Comparison of ENCODE assay signal across 21 cellular contexts in the genomic region with DNA sequence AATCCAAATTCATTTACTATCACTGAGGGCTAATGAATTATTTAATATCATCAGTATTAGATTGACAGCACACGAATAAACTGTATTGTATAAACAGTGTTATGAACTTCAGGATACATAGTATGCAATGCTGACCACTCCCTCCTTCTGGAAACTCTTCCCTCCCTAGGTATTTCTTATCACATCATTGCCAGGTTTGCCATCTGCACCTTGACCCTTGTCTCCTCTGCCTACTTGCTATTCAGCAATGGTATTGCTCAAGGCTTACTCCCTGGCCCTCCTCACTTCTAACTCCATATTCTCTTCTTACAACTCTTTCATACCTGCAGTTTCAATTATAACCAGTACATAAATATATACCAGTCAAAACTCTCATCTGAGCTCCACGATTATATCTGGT. TPM values are rescaled to one million over a fixed set of nuclear protein-coding genes. Genes with fewer than 3 reads are reported as not detected.
DNase-seq lines count a peak whose midpoint lies in the region; ATAC-seq, FAIRE-seq and TF ChIP-seq lines count a peak whose summit lies in the region.
"Had no signal": no experiment of that assay in that cellular context is flagged by ENCODE, and none has a peak within 500 bp of the region (broad histone marks: within the 10 kb centered on the region; RNA-seq: fewer than 3 reads in every experiment).

No MANE protein-coding gene starts in this region.

- WGBS in hepatocyte (ENCODE audit: low lambda C conversion rate, missing lambda C conversion rate) = 94% methylated on average over 2 of the region's 2 CpGs
- WGBS in small intestine, 3 donors = 27 to 63% (median 55%) methylated on average over 2 of the region's 2 CpGs
- WGBS in upper lobe of left lung, 2 donors = 81 to 85% methylated on average over 2 of the region's 2 CpGs

- no peak overlapping the region for H3K4me3 ChIP-seq in hepatocyte
- no peak overlapping the region for H3K4me3 ChIP-seq in small intestine (ENCODE audit: low read depth in 1 of 2, low read length in 2 of 2)
- H3K4me3 ChIP-seq in upper lobe of left lung = no peak overlapping the region
- H3K4me3 ChIP-seq: A549 had no signal

- no peaks in the 10 kb centered on the region for H3K36me3 ChIP-seq in hepatocyte (replicated peaks; ENCODE audit: insufficient read depth, low read depth)
- H3K36me3 ChIP-seq in small intestine (ENCODE audit: control insufficient read depth in 2 of 2, insufficient read depth in 2 of 2, low read length in 2 of 2) = no peaks in the 10 kb centered on the region
- H3K36me3 ChIP-seq in upper lobe of left lung = peaks cover 0 to 3% (median 0%) of the 10 kb centered on the region in 4 donors

- no peak overlapping the region for H3K4me2 ChIP-seq in hepatocyte
- H3K4me2 ChIP-seq: A549 had no signal

- H3K27ac ChIP-seq in hepatocyte = peak overlapping the region; percentile 4
- peak overlapping the region in 1 of 2 donors; percentile 60 for H3K27ac ChIP-seq in small intestine (ENCODE audit: low read depth in 1 of 2, low read length in 1 of 2)
- no peak overlapping the region for H3K27ac ChIP-seq in upper lobe of left lung
- H3K27ac ChIP-seq: 22Rv1, A549, C4-2B had no signal

- FAIRE-seq in small intestine (lab: Jason Lieb, UNC) = no peak
- FAIRE-seq: A549, HTR-8/SVneo had no signal

- intact Hi-C loops in activated CD4-positive, alpha-beta T cell treated with anti-CD3 and anti-CD28 coated beads, Interleukin-2, amount 10 ng/mL, durations not matched to agents 24 days and 14 days (cut with micrococcal nuclease) = no loop called here

- no peak for ATAC-seq in HG03095 (IDR thresholded peaks at IDR 0.05; ENCODE audit: unreplicated experiment)
- ATAC-seq in upper lobe of left lung (ENCODE audit: low FRiP score in 2 of 2) = no peak
- ATAC-seq: A549, HCT116 had no signal

- H3K79me2 ChIP-seq in hepatocyte = no peaks in the 10 kb centered on the region

- no peak for TF ChIP-seq EP300 in upper lobe of left lung (IDR thresholded peaks at IDR 0.05)

- no peaks in the 10 kb centered on the region for H3K4me1 ChIP-seq in hepatocyte (ENCODE audit: insufficient read depth)
- no peaks in the 10 kb centered on the region for H3K4me1 ChIP-seq in small intestine (ENCODE audit: control insufficient read depth in 2 of 2, insufficient read depth in 1 of 2, low read depth in 1 of 2, low read length in 1 of 2)
- peaks cover 0 to 7% (median 0%) of the 10 kb centered on the region in 4 donors for H3K4me1 ChIP-seq in upper lobe of left lung
- H3K4me1 ChIP-seq: A549 had no signal

- H3K4me3 Mint-ChIP-seq in activated CD4-positive, alpha-beta T cell treated with anti-CD3 and anti-CD28 coated beads, Interleukin-2, amount 10 ng/mL, durations not matched to agents 24 days and 14 days = no peak overlapping the region
- H3K4me3 Mint-ChIP-seq: CD4-positive, alpha-beta memory T cell; HFFc6 had no signal

- TF ChIP-seq POLR2A in upper lobe of left lung (IDR thresholded peaks at IDR 0.05) = no peak

- H3K9me2 ChIP-seq in hepatocyte (replicated peaks; ENCODE audit: insufficient read depth) = no peaks in the 10 kb centered on the region

- H3K27ac Mint-ChIP-seq in activated CD4-positive, alpha-beta T cell treated with anti-CD3 and anti-CD28 coated beads, Interleukin-2, amount 10 ng/mL, durations not matched to agents 24 days and 14 days = no peak overlapping the region
- H3K27ac Mint-ChIP-seq: HFFc6 had no signal

- H3K9me3 Mint-ChIP-seq in activated CD4-positive, alpha-beta T cell treated with anti-CD3 and anti-CD28 coated beads, Interleukin-2, amount 10 ng/mL, durations not matched to agents 24 days and 14 days = no peaks in the 10 kb centered on the region
- H3K9me3 Mint-ChIP-seq: CD4-positive, alpha-beta memory T cell had no signal

- TF ChIP-seq CTCF in hepatocyte (IDR thresholded peaks at IDR 0.05; ENCODE audit: poor library complexity) (no peak), upper lobe of left lung (IDR thresholded peaks at IDR 0.05) (no peak)

- H4K20me1 ChIP-seq in hepatocyte (ENCODE audit: insufficient read depth, poor library complexity, severe bottlenecking) = no peaks in the 10 kb centered on the region

- H3K36me3 Mint-ChIP-seq in activated CD4-positive, alpha-beta T cell treated with anti-CD3 and anti-CD28 coated beads, Interleukin-2, amount 10 ng/mL, durations not matched to agents 24 days and 14 days (ENCODE audit: low read depth) = peaks cover 29% of the 10 kb centered on the region

- H3K27me3 Mint-ChIP-seq in activated CD4-positive, alpha-beta T cell treated with anti-CD3 and anti-CD28 coated beads, Interleukin-2, amount 10 ng/mL, durations not matched to agents 24 days and 14 days = no peaks in the 10 kb centered on the region
- H3K27me3 Mint-ChIP-seq: CD4-positive, alpha-beta memory T cell had no signal

- peak; percentile 24 for DNase-seq in activated CD4-positive, alpha-beta T cell treated with anti-CD3 and anti-CD28 coated beads, Interleukin-2, amount 10 ng/mL, durations not matched to agents 24 days and 14 days
- no peak for DNase-seq in activated CD4-positive, alpha-beta T cell treated with anti-CD3 and anti-CD28 coated beads, Interleukin-2, amount 50 U/mL, for 48 hours
- DNase-seq in hepatocyte (ENCODE audit: low spot score) (peak; percentile 15), small intestine (peak; percentile 94), NCI-H187 (lab: John Stamatoyannopoulos, UW) (no peak), upper lobe of left lung (no peak), NCI-H82 treated with DMSO at 0.1 percent for 48 hours (lab: John Stamatoyannopoulos, UW; ENCODE audit: unreplicated experiment) (no peak)
- DNase-seq: AML-193; CD4-positive, alpha-beta memory T cell; DMS153; DMS79; GDM1; GOT3; H7; HFFc6 had no signal

- H3K9me3 ChIP-seq in hepatocyte (ENCODE audit: low read depth) (no peaks in the 10 kb centered on the region), small intestine (ENCODE audit: control insufficient read depth, low read depth) (no peaks in the 10 kb centered on the region), upper lobe of left lung (no peaks in the 10 kb centered on the region)
- H3K9me3 ChIP-seq: A549 had no signal

- H3K4me1 Mint-ChIP-seq in activated CD4-positive, alpha-beta T cell treated with anti-CD3 and anti-CD28 coated beads, Interleukin-2, amount 10 ng/mL, durations not matched to agents 24 days and 14 days = no peaks in the 10 kb centered on the region

- H3K27me3 ChIP-seq in hepatocyte (no peaks in the 10 kb centered on the region), small intestine (ENCODE audit: control insufficient read depth in 2 of 2, insufficient read depth in 2 of 2, low read length in 2 of 2) (no peaks in the 10 kb centered on the region), upper lobe of left lung (no peaks in the 10 kb centered on the region)

- no peak overlapping the region for H2AFZ ChIP-seq in hepatocyte

RNA-seq across cellular contexts. Expression of a gene that starts 38.9 kb away (rescaled TPM):
- 21.8 and 24.3 TPM in 2 replicates for total RNA-seq in activated CD4-positive, alpha-beta T cell treated with anti-CD3 and anti-CD28 coated beads, Interleukin-2, amount 10 ng/mL, durations not matched to agents 24 days and 14 days
- total RNA-seq in hepatocyte = 42.1 and 52.3 TPM in 2 replicates
- 3.3 and 4.4 TPM in 2 replicates for polyA plus RNA-seq in hepatocyte
- 10 to 100 TPM in 1 of 3 donors, 1 to 10 TPM in 2; 5.1 to 11.4 (median 7.4) TPM for polyA plus RNA-seq in small intestine
- total RNA-seq in upper lobe of left lung = 100 to 1,000 TPM in 4 of 6 donors, 10 to 100 TPM in 2; 39.5 to 264 (median 144) TPM

Comparison
In these comparisons a context has a peak if more than half of its experiments do, and no peak if none do; other contexts are left out.
1. DNase-seq: peak in activated CD4-positive, alpha-beta T cell treated with anti-CD3 and anti-CD28 coated beads, Interleukin-2, amount 10 ng/mL, durations not matched to agents 24 days and 14 days (single experiment), hepatocyte (single experiment) and small intestine (single experiment); none in activated CD4-positive, alpha-beta T cell treated with anti-CD3 and anti-CD28 coated beads, Interleukin-2, amount 50 U/mL, for 48 hours (0 of 2), NCI-H187 (0 of 2), upper lobe of left lung (0 of 2) and NCI-H82 treated with DMSO at 0.1 percent for 48 hours (single experiment).